ENCODE assay signal across 8 cellular contexts in genomic region chr4:5030927-5031326, GRCh38. TPM values are rescaled to one million over a fixed set of nuclear protein-coding genes. Genes with fewer than 3 reads are reported as not detected.
"Had no signal": no experiment of that assay in that cellular context is flagged by ENCODE, and none has a peak within 500 bp of the region (broad histone marks: within the 10 kb centered on the region; RNA-seq: fewer than 3 reads in every experiment).

No MANE protein-coding gene starts in this region.

- H3K9ac ChIP-seq: KMS-11 had no signal

- DNase-seq: IMR-90, KG1 had no signal

- FAIRE-seq: HepG2, HTR-8/SVneo had no signal

- H3K36me3 Mint-ChIP-seq: IgD-negative memory B cell had no signal

- H3K4me3 Mint-ChIP-seq: IgD-negative memory B cell had no signal

- H3K27ac ChIP-seq: HL-60, KMS-11 had no signal

- H3K4me2 ChIP-seq: KMS-11 had no signal

- H3K27ac Mint-ChIP-seq: IgD-negative memory B cell had no signal

- ATAC-seq: HepG2 had no signal

RNA-seq across cellular contexts. Expression of gene CYTL1, which starts 11.7 kb away (rescaled TPM):
- total RNA-seq: HepG2, HT-29 had no signal
- polyA plus RNA-seq: HepG2, IgD-negative memory B cell had no signal

RNA-seq across cellular contexts. Expression of gene STK32B, which starts 20.4 kb away (rescaled TPM):
- total RNA-seq: HepG2, HT-29 had no signal
- polyA plus RNA-seq: HepG2, IgD-negative memory B cell had no signal
